In genomic region chr2:75600418-75601088, GRCh38 we compare ENCODE assay signal across 21 cellular contexts. TPM values are rescaled to one million over a fixed set of nuclear protein-coding genes. Genes with fewer than 3 reads are reported as not detected.
DNase-seq lines count a peak whose midpoint lies in the region; ATAC-seq, FAIRE-seq and TF ChIP-seq lines count a peak whose summit lies in the region.
"Had no signal": no experiment of that assay in that cellular context is flagged by ENCODE, and none has a peak within 500 bp of the region (broad histone marks: within the 10 kb centered on the region; RNA-seq: fewer than 3 reads in every experiment).

No MANE protein-coding gene starts in this region.

- TF ChIP-seq CTCF in bronchial epithelial cell (IDR thresholded peaks at IDR 0.05; ENCODE audit: insufficient read depth, low read length, severe bottlenecking) (no peak), testis (IDR thresholded peaks at IDR 0.05) (no peak)

- ATAC-seq in GM18498 (IDR thresholded peaks at IDR 0.05; ENCODE audit: unreplicated experiment): no peak
- ATAC-seq: activated naive CD8-positive, alpha-beta T cell treated with anti-CD3 and anti-CD28 coated beads, Interleukin-2, amount 50 U/mL, for 24 hours; left cardiac atrium; Panc1 had no signal

- H3K9me3 ChIP-seq in testis: no peaks in the 10 kb centered on the region
- H3K9me3 ChIP-seq: HAP-1 had no signal

- H3K4me3 ChIP-seq in bronchial epithelial cell (ENCODE audit: low read depth, low read length) (no peak overlapping the region), testis (no peak overlapping the region)
- H3K4me3 ChIP-seq: HAP-1, neural progenitor cell had no signal

- H3K27me3 ChIP-seq in bronchial epithelial cell (ENCODE audit: control insufficient read depth, insufficient read depth, low read length) (no peaks in the 10 kb centered on the region), testis (no peaks in the 10 kb centered on the region)
- H3K27me3 ChIP-seq: brain microvascular endothelial cell, neural progenitor cell had no signal

- 55 to 76% methylated on average over 4 of the region's 4 CpGs for WGBS in testis, 2 donors

- H3K27ac ChIP-seq in testis: no peak overlapping the region
- H3K27ac ChIP-seq: brain microvascular endothelial cell, neural progenitor cell had no signal

- TF ChIP-seq POLR2A in testis (IDR thresholded peaks at IDR 0.05): no peak

- no peak for DNase-seq in HTR-8/SVneo (ENCODE audit: insufficient read length, low spot score)
- DNase-seq in bronchial epithelial cell (ENCODE audit: low read depth): peak; percentile 98
- DNase-seq in medulla oblongata (ENCODE audit: extremely low spot score): peak; percentile 15
- DNase-seq in testis: peak; percentile 36
- DNase-seq in stimulated activated naive CD4-positive, alpha-beta T cell treated with Interleukin-2 at 50 U/mL for 16 hours (lab: John Stamatoyannopoulos, UW): no peak
- DNase-seq in effector CD8-positive, alpha-beta T cell (lab: John Stamatoyannopoulos, UW): no peak
- DNase-seq: activated CD4-positive, CD25-positive, alpha-beta regulatory T cell treated with anti-CD3 and anti-CD28 coated beads, Interleukin-2, amount 50 U/mL, for 72 hours; activated naive CD8-positive, alpha-beta T cell treated with anti-CD3 and anti-CD28 coated beads, Interleukin-2, amount 50 U/mL, for 24 hours; brain microvascular endothelial cell; CD4-positive, alpha-beta memory T cell; cortex of kidney; KBM-7; left cardiac atrium; MV-4-11; NCI-H187; NCI-H226 had no signal

- FAIRE-seq in HTR-8/SVneo (lab: Jason Lieb, UNC) (peak; percentile 51), bronchial epithelial cell (lab: Jason Lieb, UNC) (peak; percentile 89)
- FAIRE-seq: GM12892 had no signal

- H3K36me3 ChIP-seq in bronchial epithelial cell (ENCODE audit: control insufficient read depth, insufficient read depth, low read length) (no peaks in the 10 kb centered on the region), testis (ENCODE audit: low read depth, missing control alignments) (no peaks in the 10 kb centered on the region)
- H3K36me3 ChIP-seq: brain microvascular endothelial cell, HAP-1, neural progenitor cell had no signal

- no peaks in the 10 kb centered on the region for H3K4me1 ChIP-seq in testis
- H3K4me1 ChIP-seq: HAP-1, neural progenitor cell had no signal

- intact Hi-C loops in testis (cut with DNase I; ENCODE audit: low total_unique reads): no loop called here

RNA-seq across cellular contexts. Expression of gene EVA1A, which starts 39.8 kb away (rescaled TPM):
- 4.6 and 5.8 TPM in 2 replicates for total RNA-seq in bronchial epithelial cell
- 10 to 100 TPM; 10.3 to 13.8 TPM for total RNA-seq in testis
- polyA plus RNA-seq in testis (ENCODE audit: insufficient read depth, low read depth, low replicate concordance): 5.2 TPM
- total RNA-seq: CD4-positive, alpha-beta memory T cell had no signal
- polyA plus RNA-seq: CD4-positive, alpha-beta memory T cell had no signal

RNA-seq across cellular contexts. Expression of gene MRPL19, which starts 46.0 kb away (rescaled TPM):
- 36.2 and 51.6 TPM in 2 replicates for total RNA-seq in bronchial epithelial cell
- 10 to 100 TPM; 27.9 to 36.2 TPM for total RNA-seq in testis
- polyA plus RNA-seq in testis (ENCODE audit: insufficient read depth, low read depth, low replicate concordance): 27.3 TPM

Comparison
In these comparisons a context has a peak if more than half of its experiments do, and no peak if none do; other contexts are left out.
1. DNase-seq: peak in bronchial epithelial cell (single experiment), medulla oblongata (single experiment) and testis (single experiment); none in HTR-8/SVneo (single experiment), stimulated activated naive CD4-positive, alpha-beta T cell treated with Interleukin-2 at 50 U/mL for 16 hours (single experiment) and effector CD8-positive, alpha-beta T cell (single experiment).